12 cellular contexts compared by ENCODE assay signal in the genomic region with DNA sequence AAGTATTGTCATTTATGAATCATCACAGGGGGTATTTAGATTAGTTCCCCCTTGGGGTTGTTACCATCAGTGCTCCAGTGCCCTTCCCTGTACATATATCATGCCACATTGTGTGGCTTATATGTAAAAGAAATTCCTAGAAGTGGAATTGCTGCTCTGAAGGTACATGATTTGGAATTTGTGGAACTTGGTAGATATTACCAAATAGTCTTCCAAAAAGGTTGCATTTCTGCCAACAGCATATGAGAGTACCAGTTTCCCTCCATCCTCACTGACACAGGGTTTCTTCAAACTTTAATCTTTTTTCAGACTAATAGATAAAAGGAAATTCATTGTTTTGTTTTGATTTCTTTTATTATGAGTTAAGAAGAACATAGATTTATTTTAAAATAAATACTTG. TPM values are rescaled to one million over a fixed set of nuclear protein-coding genes. Genes with fewer than 3 reads are reported as not detected.
DNase-seq lines count a peak whose midpoint lies in the region; ATAC-seq, FAIRE-seq and TF ChIP-seq lines count a peak whose summit lies in the region.
"Had no signal": no experiment of that assay in that cellular context is flagged by ENCODE, and none has a peak within 500 bp of the region (broad histone marks: within the 10 kb centered on the region; RNA-seq: fewer than 3 reads in every experiment).

No MANE protein-coding gene starts in this region.

- no peaks in the 10 kb centered on the region for H3K9me3 Mint-ChIP-seq in GM23338
- no peaks in the 10 kb centered on the region for H3K9me3 Mint-ChIP-seq in Calu3 (ENCODE audit: low read depth, unreplicated experiment)
- H3K9me3 Mint-ChIP-seq: IgD-negative memory B cell; T-helper 1 cell treated with Interleukin-12 subunit alpha and Interleukin-12 subunit beta and Interleukin-4 antibody, amounts not matched to agents 30 μg/mL and 1 μg/mL, for 36 hours had no signal

- no peak overlapping the region for H3K4me3 ChIP-seq in A549
- H3K4me3 ChIP-seq in fibroblast of mammary gland (ENCODE audit: control insufficient read depth, low read depth, low read length), result no peak overlapping the region
- no peak overlapping the region for H3K4me3 ChIP-seq in GM23338
- H3K4me3 ChIP-seq in effector memory CD4-positive, alpha-beta T cell (ENCODE audit: insufficient read depth, low read depth, low read length, poor library complexity, severe bottlenecking), result no peak overlapping the region
- no peak overlapping the region for H3K4me3 ChIP-seq in mucosa of descending colon
- H3K4me3 ChIP-seq: BLaER1 treated with 17β-estradiol and CSF1 and Interleukin-3, amounts not matched to agents 10 nM and 100 nM had no signal

- H3K27me3 Mint-ChIP-seq in GM23338 (ENCODE audit: insufficient read depth, low read depth, poor library complexity) (no peaks in the 10 kb centered on the region), Calu3 (ENCODE audit: unreplicated experiment) (no peaks in the 10 kb centered on the region)
- H3K27me3 Mint-ChIP-seq: IgD-negative memory B cell had no signal

- no peak for TF ChIP-seq EP300 in A549 (IDR thresholded peaks at IDR 0.05)

- POLR2A ChIA-PET in A549 (lab: Yijun Ruan, JAX), result no interaction called here

- no TSS peak for BruUV-seq in Calu3 (replicated peaks; lab: Mats Ljungman, UMichigan)

- no peaks in the 10 kb centered on the region for H3K79me2 ChIP-seq in GM23338 (replicated peaks; ENCODE audit: insufficient read depth)

- H2AFZ ChIP-seq in GM23338, result no peak overlapping the region

- H3K27me3 ChIP-seq in GM23338 (ENCODE audit: insufficient read depth), result no peaks in the 10 kb centered on the region
- H3K27me3 ChIP-seq in effector memory CD4-positive, alpha-beta T cell (replicated peaks; ENCODE audit: control insufficient read depth, insufficient read depth, low read length, poor library complexity, severe bottlenecking), result no peaks in the 10 kb centered on the region
- H3K27me3 ChIP-seq: BLaER1 treated with 17β-estradiol and CSF1 and Interleukin-3, amounts not matched to agents 10 nM and 100 nM had no signal

- peak overlapping the region; percentile 52; the same call in 2 of the 3 replicates for H3K4me2 ChIP-seq in A549
- no peak overlapping the region for H3K4me2 ChIP-seq in GM23338

- ATAC-seq in A549 (no peak), GM23338 (no peak), mucosa of descending colon (no peak)

- FAIRE-seq in A549 (lab: Jason Lieb, UNC), result no peak
- FAIRE-seq in RCC 7860 (lab: Jason Lieb, UNC), result peak; percentile 4

- H3K4me1 Mint-ChIP-seq in GM23338 (peaks cover 26% of the 10 kb centered on the region), Calu3 (ENCODE audit: low read depth, unreplicated experiment) (peaks cover 7% of the 10 kb centered on the region)
- H3K4me1 Mint-ChIP-seq: IgD-negative memory B cell had no signal

- no peaks in the 10 kb centered on the region for H3F3A ChIP-seq in GM23338 (replicated peaks; ENCODE audit: low read depth)

- H3K4me3 Mint-ChIP-seq in GM23338 (no peak overlapping the region), Calu3 (ENCODE audit: low read depth, unreplicated experiment) (no peak overlapping the region)
- H3K4me3 Mint-ChIP-seq: T-helper 1 cell treated with Interleukin-12 subunit alpha and Interleukin-12 subunit beta and Interleukin-4 antibody, amounts not matched to agents 30 μg/mL and 1 μg/mL, for 36 hours had no signal

- TF ChIP-seq CTCF in A549 (IDR thresholded peaks at IDR 0.05), result no peak
- no peak for TF ChIP-seq CTCF in fibroblast of mammary gland (conservative IDR thresholded peaks at IDR 0.05; ENCODE audit: control insufficient read depth, insufficient read depth, low read depth, low read length)
- no peak for TF ChIP-seq CTCF in GM23338 (conservative IDR thresholded peaks at IDR 0.05; ENCODE audit: low read depth in 2 of 2)
- TF ChIP-seq CTCF in Calu3 (IDR thresholded peaks at IDR 0.05; ENCODE audit: unreplicated experiment), result no peak
- no peak for TF ChIP-seq CTCF in mucosa of descending colon (IDR thresholded peaks at IDR 0.05)

- TF ChIP-seq RAD21 in A549 (conservative IDR thresholded peaks at IDR 0.05 in 1 of 2, IDR thresholded peaks at IDR 0.05 in 1 of 2), result no peak

- peaks cover 16% of the 10 kb centered on the region; the same call in 2 of the 3 replicates for H3K4me1 ChIP-seq in A549
- peaks cover 21% of the 10 kb centered on the region for H3K4me1 ChIP-seq in GM23338 (ENCODE audit: insufficient read depth)
- H3K4me1 ChIP-seq in effector memory CD4-positive, alpha-beta T cell (ENCODE audit: control insufficient read depth, insufficient read depth, low read length, poor library complexity, severe bottlenecking), result no peaks in the 10 kb centered on the region
- H3K4me1 ChIP-seq in mucosa of descending colon (ENCODE audit: low read depth), result peaks cover 8% of the 10 kb centered on the region

- no peak for TF ChIP-seq POLR2A in A549 (IDR thresholded peaks at IDR 0.05; ENCODE audit: low read length)

- H3K36me3 ChIP-seq in GM23338 (ENCODE audit: insufficient read depth), result no peaks in the 10 kb centered on the region
- H3K36me3 ChIP-seq in effector memory CD4-positive, alpha-beta T cell (ENCODE audit: control insufficient read depth, insufficient read depth, low read length), result peaks cover 4% of the 10 kb centered on the region
- no peaks in the 10 kb centered on the region for H3K36me3 ChIP-seq in mucosa of descending colon (ENCODE audit: low read depth)

- CTCF ChIA-PET in A549 (lab: Yijun Ruan, JAX), result no interaction called here
- CTCF ChIA-PET in Calu3 (lab: Charles Lee), result no interaction called here

- DNase-seq in A549 (ENCODE audit: low read depth in 1 of 2, low spot score in 1 of 2), result no peak
- DNase-seq in RCC 7860 (ENCODE audit: low spot score), result no peak
- DNase-seq in fibroblast of mammary gland (ENCODE audit: low read depth), result peak; percentile 14
- DNase-seq in pons (ENCODE audit: low spot score), result peak; percentile 31
- DNase-seq in GM23338 (ENCODE audit: low spot score), result no peak
- no peak for DNase-seq in effector memory CD4-positive, alpha-beta T cell
- DNase-seq in Calu3, result no peak
- no peak for DNase-seq in mucosa of descending colon
- DNase-seq: NCI-H1930 had no signal

- no peaks in the 10 kb centered on the region for H4K20me1 ChIP-seq in GM23338 (replicated peaks; ENCODE audit: insufficient read depth)
- H4K20me1 ChIP-seq: BLaER1 treated with 17β-estradiol and CSF1 and Interleukin-3, amounts not matched to agents 10 nM and 100 nM had no signal

- intact Hi-C loops in Calu3 (cut with micrococcal nuclease; ENCODE audit: unreplicated experiment), result no loop called here
- intact Hi-C loops in mucosa of descending colon (cut with DNase I, micrococcal nuclease), result no loop called here

- no peaks in the 10 kb centered on the region; the same call in 1 of the 2 replicates for H3K9me2 ChIP-seq in GM23338 (ENCODE audit: insufficient read depth)

- H3K9me3 ChIP-seq in A549 (no peaks in the 10 kb centered on the region), mucosa of descending colon (no peaks in the 10 kb centered on the region)
- H3K9me3 ChIP-seq in effector memory CD4-positive, alpha-beta T cell (ENCODE audit: control insufficient read depth, low read length), result no peaks in the 10 kb centered on the region
- H3K9me3 ChIP-seq: BLaER1 treated with 17β-estradiol and CSF1 and Interleukin-3, amounts not matched to agents 10 nM and 100 nM had no signal

- H3K27ac ChIP-seq in A549, result no peak overlapping the region
- H3K27ac ChIP-seq in GM23338 (ENCODE audit: low read depth), result no peak overlapping the region
- H3K27ac ChIP-seq in effector memory CD4-positive, alpha-beta T cell (ENCODE audit: insufficient read depth, low read length, poor library complexity, severe bottlenecking), result no peak overlapping the region
- H3K27ac ChIP-seq: BLaER1 treated with 17β-estradiol and CSF1 and Interleukin-3, amounts not matched to agents 10 nM and 100 nM had no signal

- no peak overlapping the region for H3K27ac Mint-ChIP-seq in GM23338
- H3K27ac Mint-ChIP-seq in Calu3 (ENCODE audit: unreplicated experiment), result no peak overlapping the region
- H3K27ac Mint-ChIP-seq: T-helper 1 cell treated with Interleukin-12 subunit alpha and Interleukin-12 subunit beta and Interleukin-4 antibody, amounts not matched to agents 30 μg/mL and 1 μg/mL, for 36 hours had no signal

- H3K36me3 Mint-ChIP-seq in GM23338 (ENCODE audit: low read depth) (no peaks in the 10 kb centered on the region), Calu3 (ENCODE audit: insufficient read depth, unreplicated experiment) (no peaks in the 10 kb centered on the region)

TF ChIP-seq in A549, 52 proteins besides CTCF, POLR2A, EP300 and RAD21 (continues in another document):
- TF ChIP-seq HDAC2 (IDR thresholded peaks at IDR 0.05) (no peak), ZC3H11A (IDR thresholded peaks at IDR 0.05) (no peak), MYC (IDR thresholded peaks at IDR 0.05; ENCODE audit: borderline replicate concordance, low read length) (no peak), EHMT2 (IDR thresholded peaks at IDR 0.05; ENCODE audit: low read depth) (no peak), HOXA7 (CRISPR knock-in tag; IDR thresholded peaks at IDR 0.05) (no peak), RNF2 (IDR thresholded peaks at IDR 0.05; ENCODE audit: borderline replicate concordance, low read depth) (no peak), RFX5 (IDR thresholded peaks at IDR 0.05) (no peak)

TF ChIP-seq in GM23338, 12 proteins besides CTCF, POLR2A, EP300 and RAD21 (continues in another document):
- TF ChIP-seq ZNF331 (CRISPR knock-in tag; IDR thresholded peaks at IDR 0.05; ENCODE audit: low read depth), result no peak
- no peak for TF ChIP-seq EZH2 (IDR thresholded peaks at IDR 0.05; ENCODE audit: low read depth, unreplicated experiment)
- no peak for TF ChIP-seq ZNF114 (CRISPR knock-in tag; IDR thresholded peaks at IDR 0.05)
- TF ChIP-seq NANOG (IDR thresholded peaks at IDR 0.05; ENCODE audit: borderline replicate concordance), result no peak
- TF ChIP-seq POLR2AphosphoS5 (IDR thresholded peaks at IDR 0.05; ENCODE audit: low read depth), result no peak

RNA-seq across cellular contexts. Expression of gene AKNAD1, which starts 41.3 kb away (rescaled TPM):
- 0.56 and 1.1 TPM in 2 replicates for polyA plus RNA-seq in A549 (2011; rRNA removed)
- 0.27 and 0.32 TPM in 2 replicates for polyA plus RNA-seq in A549 (2012; cell fraction: cytosol; rRNA removed)
- 0.28 TPM in 1 of 2 replicates, not detected in the other for polyA plus RNA-seq in A549 (2012; cell fraction: nucleus; rRNA removed)
- polyA plus RNA-seq in A549 (2017; fragmentation: RNase III; extraction: RNeasy Plus Mini Kit Qiagen cat#74134 plus additional on column Dnase treatment), result 0.72 to 1.3 TPM (median 1.2 TPM) in 3 replicates
- 0.66 TPM in 1 of 2 replicates, not detected in the other for polyA minus RNA-seq in A549 (2011; rRNA and poly(A)+ RNA removed)
- not detected in 2 replicates for total RNA-seq in GM23338 (2014; rRNA removed; shearing (Covaris generic))
- not detected in 2 replicates for polyA plus RNA-seq in GM23338 (2016; fragmentation: Nextera tagmentation; extraction: Ambion mirVana)
- total RNA-seq in Calu3 (2022), result not detected in 2 replicates
- under 1 TPM in 1 of 3 donors, not detected in 2; 0.60 TPM for total RNA-seq in mucosa of descending colon
- polyA plus RNA-seq: IgD-negative memory B cell had no signal

Comparison
In these comparisons a context has a peak if more than half of its experiments do, and no peak if none do; other contexts are left out.
1. DNase-seq: peak in fibroblast of mammary gland (single experiment) and pons (single experiment); none in A549 (0 of 2), RCC 7860 (single experiment), GM23338 (single experiment), effector memory CD4-positive, alpha-beta T cell (0 of 3), Calu3 (single experiment) and mucosa of descending colon (0 of 3).